18 cellular contexts compared by ENCODE assay signal in genomic region chr4:137635596-137635995, GRCh38.
DNase-seq lines count a peak whose midpoint lies in the region; ATAC-seq lines count a peak whose summit lies in the region.
"Had no signal": no experiment of that assay in that cellular context is flagged by ENCODE, and none has a peak within 500 bp of the region (broad histone marks: within the 10 kb centered on the region; RNA-seq: fewer than 3 reads in every experiment).

No MANE protein-coding gene starts in this region.

- no peak for ATAC-seq in GM21526 (IDR thresholded peaks at IDR 0.05; ENCODE audit: low FRiP score, unreplicated experiment)
- ATAC-seq: K562 had no signal

- DNase-seq in DMS53 (lab: John Stamatoyannopoulos, UW) (peak; percentile 2), DMS53 treated with DMSO at 0.1 percent for 48 hours (lab: John Stamatoyannopoulos, UW; ENCODE audit: unreplicated experiment) (no peak), NCI-H69 (lab: John Stamatoyannopoulos, UW) (peak; percentile 65), fibroblast of gingiva (ENCODE audit: low read depth) (peak; percentile 78), retina (peak; percentile 18), NCI-H2196 treated with DMSO at 0.1 percent for 48 hours (lab: John Stamatoyannopoulos, UW; ENCODE audit: unreplicated experiment) (no peak), nucleus accumbens (lab: John Stamatoyannopoulos, UW) (no peak)
- DNase-seq: activated CD4-positive, alpha-beta T cell treated with anti-CD3 and anti-CD28 coated beads for 4 hours; activated CD8-positive, alpha-beta memory T cell treated with anti-CD3 and anti-CD28 coated beads, Interleukin-2, amount 50 U/mL, for 4 hours; activated naive CD4-positive, alpha-beta T cell treated with anti-CD3 and anti-CD28 coated beads, Interleukin-2, amount 10 ng/mL, durations not matched to agents 7 days and 5 days; cortex of kidney; DND-41; lower lobe of right lung; NCI-H226; spleen; T-helper 9 cell had no signal

Comparison
In these comparisons a context has a peak if more than half of its experiments do, and no peak if none do; other contexts are left out.
1. DNase-seq: peak in DMS53 (single experiment), NCI-H69 (single experiment), fibroblast of gingiva (single experiment) and retina (single experiment); none in DMS53 treated with DMSO at 0.1 percent for 48 hours (single experiment), NCI-H2196 treated with DMSO at 0.1 percent for 48 hours (single experiment) and nucleus accumbens (0 of 56).